In genomic region chr12:8031872-8032241, GRCh38 we compare ENCODE assay signal across 8 cellular contexts. TPM values are rescaled to one million over a fixed set of nuclear protein-coding genes. Genes with fewer than 3 reads are reported as not detected.
DNase-seq lines count a peak whose midpoint lies in the region; ATAC-seq and TF ChIP-seq lines count a peak whose summit lies in the region.

No MANE protein-coding gene starts in this region.

- TF ChIP-seq CTCF in left lung (IDR thresholded peaks at IDR 0.05) (no peak), tibial artery (IDR thresholded peaks at IDR 0.05) (no peak), GM10248 (IDR thresholded peaks at IDR 0.05; ENCODE audit: control extremely low read depth, extremely low read depth, low read depth, missing control alignments) (no peak)

- H3K4me1 ChIP-seq in left lung (peaks cover 31 to 46% of the 10 kb centered on the region in 2 donors), tibial artery (peaks cover 0 to 46% (median 38%) of the 10 kb centered on the region in 4 donors)

- intact Hi-C loops in left lung (cut with DNase I) (no loop called here), tibial artery (cut with DNase I; ENCODE audit: low total_unique reads) (no loop called here)

- peaks cover 3% of the 10 kb centered on the region for H3K27me3 Mint-ChIP-seq in activated naive CD8-positive, alpha-beta T cell treated with anti-CD3 and anti-CD28 coated beads, Interleukin-2, amount 10 ng/mL, durations not matched to agents 7 days and 5 days

- H3K4me1 Mint-ChIP-seq in activated naive CD8-positive, alpha-beta T cell treated with anti-CD3 and anti-CD28 coated beads, Interleukin-2, amount 10 ng/mL, durations not matched to agents 7 days and 5 days: peaks cover 33% of the 10 kb centered on the region

- peak overlapping the region; percentile 84 for H3K4me3 Mint-ChIP-seq in activated naive CD8-positive, alpha-beta T cell treated with anti-CD3 and anti-CD28 coated beads, Interleukin-2, amount 10 ng/mL, durations not matched to agents 7 days and 5 days

- peak overlapping the region; percentile 92 to 96 for H3K27ac ChIP-seq in left lung
- peak overlapping the region; percentile 92 to 97 for H3K27ac ChIP-seq in tibial artery

- H3K4me3 ChIP-seq in left lung (peak overlapping the region; percentile 93 to 94), tibial artery (peak overlapping the region; percentile 80 to 85)

- CTCF ChIA-PET in GM10248 (lab: Yijun Ruan, JAX): interaction anchor here (2.1 to 8.9 kb wide), 2 partner anchors 12 to 99 kb away, joined by 7 to 77 read pairs; no protein-coding TSS in a partner anchor

- H3K36me3 ChIP-seq in left lung: no peaks in the 10 kb centered on the region
- H3K36me3 ChIP-seq in tibial artery: no peaks in the 10 kb centered on the region

- H3K27me3 ChIP-seq in left lung: no peaks in the 10 kb centered on the region
- H3K27me3 ChIP-seq in tibial artery: no peaks in the 10 kb centered on the region

- no peak for ATAC-seq in activated naive CD8-positive, alpha-beta T cell treated with anti-CD3 and anti-CD28 coated beads, Interleukin-2, amount 10 ng/mL, durations not matched to agents 7 days and 5 days (ENCODE audit: low read depth)
- ATAC-seq in left lung: no peak
- ATAC-seq in GM21825 (IDR thresholded peaks at IDR 0.05; ENCODE audit: unreplicated experiment): no peak

- H3K9me3 ChIP-seq in left lung (no peaks in the 10 kb centered on the region), tibial artery (no peaks in the 10 kb centered on the region)

- peaks cover 6% of the 10 kb centered on the region for H3K36me3 Mint-ChIP-seq in activated naive CD8-positive, alpha-beta T cell treated with anti-CD3 and anti-CD28 coated beads, Interleukin-2, amount 10 ng/mL, durations not matched to agents 7 days and 5 days

- peak overlapping the region; percentile 77 for H3K27ac Mint-ChIP-seq in activated naive CD8-positive, alpha-beta T cell treated with anti-CD3 and anti-CD28 coated beads, Interleukin-2, amount 10 ng/mL, durations not matched to agents 7 days and 5 days

- DNase-seq in activated CD8-positive, alpha-beta memory T cell treated with anti-CD3 and anti-CD28 coated beads, Interleukin-2, amount 50 U/mL, for 48 hours: peak; percentile 40
- DNase-seq in activated CD8-positive, alpha-beta memory T cell treated with anti-CD3 and anti-CD28 coated beads, Interleukin-2, amount 50 U/mL, for 4 hours: no peak
- no peak for DNase-seq in activated naive CD8-positive, alpha-beta T cell treated with anti-CD3 and anti-CD28 coated beads, Interleukin-2, amount 10 ng/mL, durations not matched to agents 7 days and 5 days
- DNase-seq in left lung (no peak), tibial artery (no peak), COLO829 (ENCODE audit: low spot score) (no peak), GM10248 (ENCODE audit: extremely low spot score) (no peak)

- H3K9me3 Mint-ChIP-seq in activated naive CD8-positive, alpha-beta T cell treated with anti-CD3 and anti-CD28 coated beads, Interleukin-2, amount 10 ng/mL, durations not matched to agents 7 days and 5 days: no peaks in the 10 kb centered on the region

- POLR2A ChIA-PET in activated naive CD8-positive, alpha-beta T cell treated with anti-CD3 and anti-CD28 coated beads, Interleukin-2, amount 10 ng/mL, durations not matched to agents 7 days and 5 days (lab: Charles Lee): interaction anchor here (0.6 to 0.9 kb wide), 5 partner anchors 25 to 183 kb away, joined by 3 to 11 read pairs (median 4); no protein-coding TSS in a partner anchor
- POLR2A ChIA-PET in GM10248 (lab: Yijun Ruan, JAX): no interaction called here

RNA-seq across cellular contexts. Expression of gene FOXJ2, which starts 0.7 kb away (rescaled TPM):
- total RNA-seq in activated naive CD8-positive, alpha-beta T cell treated with anti-CD3 and anti-CD28 coated beads, Interleukin-2, amount 10 ng/mL, durations not matched to agents 7 days and 5 days: 10 to 100 TPM; 26.4 to 26.9 TPM
- total RNA-seq in left lung: 10 to 100 TPM; 15.9 to 20.0 TPM

RNA-seq across cellular contexts. Expression of gene C3AR1, which starts 34.3 kb away (rescaled TPM):
- 1 to 10 TPM; 7.8 to 8.2 TPM for total RNA-seq in activated naive CD8-positive, alpha-beta T cell treated with anti-CD3 and anti-CD28 coated beads, Interleukin-2, amount 10 ng/mL, durations not matched to agents 7 days and 5 days
- total RNA-seq in left lung: 10 to 100 TPM; 19.4 to 66.4 TPM

RNA-seq across cellular contexts. Expression of gene NECAP1, which starts 50.2 kb away (rescaled TPM):
- 10 to 100 TPM; 41.1 to 47.4 TPM for total RNA-seq in activated naive CD8-positive, alpha-beta T cell treated with anti-CD3 and anti-CD28 coated beads, Interleukin-2, amount 10 ng/mL, durations not matched to agents 7 days and 5 days
- total RNA-seq in left lung: 10 to 100 TPM; 33.1 to 43.4 TPM
